Comparison of ENCODE assay signal across 8 cellular contexts in the genomic region with DNA sequence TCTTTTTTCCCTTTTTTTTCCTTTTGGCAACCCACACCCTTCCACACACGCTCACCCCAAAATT. TPM values are rescaled to one million over a fixed set of nuclear protein-coding genes. Genes with fewer than 3 reads are reported as not detected.
A peak's percentile ranks its signal among the peaks of the same experiment; 100 is the strongest.
DNase-seq lines count a peak whose midpoint lies in the region; TF ChIP-seq lines count a peak whose summit lies in the region.

A gene (plus strand): TSS at position 21 of the 64 bp plus-strand sequence. CDS start 197 bp downstream, outside the sequence.

- H3K36me3 ChIP-seq in duodenal mucosa (ENCODE audit: control insufficient read depth in 1 of 2, insufficient read depth in 2 of 2, low read length in 2 of 2): no peaks in the 10 kb centered on the region
- no peaks in the 10 kb centered on the region for H3K36me3 ChIP-seq in mucosa of stomach (ENCODE audit: control insufficient read depth, insufficient read depth, low read length)

- peak within 1 kb of the TSS; percentile 84 for H3K4me3 ChIP-seq in LNCaP clone FGC (ENCODE audit: low read depth, low read length)
- peak within 1 kb of the TSS; percentile 75 to 77 for H3K4me3 ChIP-seq in duodenal mucosa (ENCODE audit: low read depth in 1 of 2, low read length in 2 of 2)
- peak within 1 kb of the TSS; percentile 34 for H3K4me3 ChIP-seq in mucosa of stomach (ENCODE audit: low read length)

- H3K4me1 ChIP-seq in duodenal mucosa (ENCODE audit: control insufficient read depth in 1 of 2, insufficient read depth in 2 of 2, low read length in 2 of 2) (peaks cover 36 to 48% of the 10 kb centered on the region in 2 donors), mucosa of stomach (ENCODE audit: control insufficient read depth, insufficient read depth, low read length) (peaks cover 14% of the 10 kb centered on the region)

- H3K9me3 ChIP-seq in duodenal mucosa (ENCODE audit: control insufficient read depth in 1 of 2, low read length in 2 of 2): no peaks in the 10 kb centered on the region
- H3K9me3 ChIP-seq in mucosa of stomach (ENCODE audit: control insufficient read depth, low read length): no peaks in the 10 kb centered on the region

- no peak for TF ChIP-seq CTCF in LNCaP clone FGC (IDR thresholded peaks at IDR 0.05; ENCODE audit: control insufficient read depth, extremely low read depth, insufficient read depth)
- TF ChIP-seq CTCF in GM10266 (IDR thresholded peaks at IDR 0.05; ENCODE audit: control insufficient read depth, insufficient read depth, low read depth, missing control alignments): no peak

- H3K27me3 ChIP-seq in duodenal mucosa (ENCODE audit: control insufficient read depth in 1 of 2, insufficient read depth in 2 of 2, low read length in 2 of 2) (no peaks in the 10 kb centered on the region), mucosa of stomach (ENCODE audit: control insufficient read depth, insufficient read depth, low read length) (no peaks in the 10 kb centered on the region)

- peak within 1 kb of the TSS; percentile 27 for H3K27ac ChIP-seq in duodenal mucosa (ENCODE audit: low read depth, low read length)

- H3K9ac ChIP-seq in duodenal mucosa (ENCODE audit: low read depth in 1 of 2, low read length in 2 of 2): peak within 1 kb of the TSS; percentile 38 to 61
- H3K9ac ChIP-seq in mucosa of stomach (ENCODE audit: low read length): peak within 1 kb of the TSS; percentile 77

- DNase-seq in A172 (ENCODE audit: low spot score) (no peak), LNCaP clone FGC (ENCODE audit: low read depth) (no peak), NCI-H1105 treated with DMSO at 0.1 percent for 48 hours (lab: John Stamatoyannopoulos, UW) (no peak), GM10266 (ENCODE audit: extremely low spot score) (no peak), SIG-M5 (lab: John Stamatoyannopoulos, UW) (no peak)
- DNase-seq in stimulated activated CD8-positive, alpha-beta memory T cell treated with anti-CD3 and anti-CD28 coated beads, Interleukin-4, amount 100 ng/mL, for 48 hours: no peak

RNA-seq across cellular contexts. Expression of the gene that starts here (rescaled TPM):
- 18.5 and 19.1 TPM in 2 replicates for total RNA-seq in A172 (2014; rRNA removed; shearing (Covaris generic))

Comparison
In these comparisons a context has a peak if more than half of its experiments do, and no peak if none do; other contexts are left out.
1. H3K4me3 ChIP-seq: peak in every context shown above with its lines; median percentile 84 in LNCaP clone FGC; 76 in duodenal mucosa; 34 in mucosa of stomach.